Comparison of ENCODE assay signal across 1 cellular context in genomic region chr19:53475470-53475869, GRCh38. TPM values are rescaled to one million over a fixed set of nuclear protein-coding genes. Genes with fewer than 3 reads are reported as not detected.
"Had no signal": no experiment of that assay in that cellular context is flagged by ENCODE, and none has a peak within 500 bp of the region (broad histone marks: within the 10 kb centered on the region; RNA-seq: fewer than 3 reads in every experiment).

No MANE protein-coding gene starts in this region.

RNA-seq across cellular contexts. Expression of gene ZNF813, which starts 7.9 kb away (rescaled TPM):
- total RNA-seq: NCI-H460 had no signal
